ENCODE assay signal across 1 cellular context in genomic region chr15:65795663-65796201, GRCh38.
TF ChIP-seq lines count a peak whose summit lies in the region.

No MANE protein-coding gene starts in this region.

TF ChIP-seq in H1, 55 proteins besides CTCF, POLR2A, EP300 and RAD21:
- TF ChIP-seq ZNF274 (IDR thresholded peaks at IDR 0.05; ENCODE audit: borderline replicate concordance, extremely low read depth, low read length) (no peak), BACH1 (IDR thresholded peaks at IDR 0.05; ENCODE audit: low read length) (peak; percentile 85), YY1 (IDR thresholded peaks at IDR 0.05; ENCODE audit: low read depth, low read length) (no peak), MAFK (IDR thresholded peaks at IDR 0.05; ENCODE audit: low read depth, low read length) (peak; percentile 35; the same call in 1 of the 2 replicates)
